In the genomic region with DNA sequence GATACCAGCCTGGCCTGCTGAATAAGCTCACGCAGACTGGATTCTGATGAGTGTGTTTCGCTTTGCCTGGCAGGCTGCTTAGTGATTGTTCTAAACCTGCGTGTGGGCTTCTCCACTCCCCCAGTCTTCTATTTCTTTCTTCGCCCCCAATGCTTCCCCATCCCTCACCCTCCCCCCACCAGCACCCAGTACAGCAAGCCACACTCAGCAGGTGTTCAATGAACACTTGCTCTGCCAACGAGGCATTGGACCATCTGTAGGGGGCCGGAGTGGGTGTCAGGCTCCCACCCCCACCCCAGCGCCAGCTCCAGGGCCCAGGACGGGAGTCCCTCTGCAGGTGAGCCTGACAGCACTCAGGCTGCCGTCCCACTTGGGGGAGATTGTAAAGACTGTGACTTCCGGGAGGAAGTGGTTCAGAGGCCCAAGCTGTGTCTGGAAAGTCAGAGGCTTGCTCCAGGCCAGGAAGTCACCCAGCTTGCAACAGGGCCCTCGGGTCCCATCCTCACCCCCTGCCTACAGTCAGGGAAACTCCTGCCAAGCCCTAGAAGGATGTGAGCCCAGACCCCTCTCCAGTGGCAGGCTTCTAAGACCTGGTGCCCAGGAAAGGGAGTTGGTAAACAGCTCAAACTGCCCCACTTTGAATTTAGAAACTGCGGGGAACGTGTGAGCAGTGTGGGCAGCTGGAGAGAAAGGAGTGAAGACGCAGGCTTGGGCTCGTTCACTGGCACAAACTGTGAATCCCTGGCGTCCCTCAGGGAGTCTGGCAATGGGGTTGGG, we compare ENCODE assay signal across 8 cellular contexts.
DNase-seq lines count a peak whose midpoint lies in the region; ATAC-seq and TF ChIP-seq lines count a peak whose summit lies in the region.

No MANE protein-coding gene starts in this region.

- peaks cover 55% of the 10 kb centered on the region for H3K4me1 Mint-ChIP-seq in CD14-positive monocyte

- TF ChIP-seq EP300 in tibial nerve (IDR thresholded peaks at IDR 0.05) = no peak

- H3K27ac ChIP-seq in angular gyrus (ENCODE audit: low read depth, low read length) = peak overlapping the region; percentile 13
- H3K27ac ChIP-seq in tibial nerve = no peak overlapping the region

- H3K4me3 ChIP-seq in tibial nerve = no peak overlapping the region

- intact Hi-C loops in CD14-positive monocyte (cut with micrococcal nuclease) = loop anchor here in 1 of 2 donors (5.0 kb wide), 1 partner anchor 33 kb away; no protein-coding TSS in a partner anchor

- TF ChIP-seq POLR2A in tibial nerve (IDR thresholded peaks at IDR 0.05) = no peak

- DNase-seq in CD14-positive monocyte (ENCODE audit: low spot score) = peak; percentile 72
- DNase-seq in T-helper 2 cell = peak in 4 of 5 experiments; percentile 11 to 87 (median 51)
- peak; percentile 34 for DNase-seq in stimulated activated CD4-positive, alpha-beta T cell treated with anti-CD3 and anti-CD28 coated beads, Interleukin-12 subunit alpha, Interleukin-12 subunit beta, amount 100 ng/mL, for 4 hours
- DNase-seq in DMS153 (lab: John Stamatoyannopoulos, UW) = no peak
- no peak for DNase-seq in tibial nerve (ENCODE audit: low spot score in 2 of 2)

- WGBS in tibial nerve, 2 donors = 65 to 69% methylated on average over 11 to 16 of the region's 16 CpGs

- peaks cover 0 to 21% (median 3%) of the 10 kb centered on the region in 4 donors for H3K4me1 ChIP-seq in tibial nerve

- peaks cover 0 to 8% (median under 1%) of the 10 kb centered on the region in 3 donors for H3K27me3 Mint-ChIP-seq in CD14-positive monocyte (ENCODE audit: low read depth in 3 of 3)

- no peaks in the 10 kb centered on the region for H3K36me3 ChIP-seq in tibial nerve

- H3K9me3 Mint-ChIP-seq in CD14-positive monocyte = peaks cover 0 to 4% (median 0%) of the 10 kb centered on the region in 7 donors

- peak; percentile 64 for ATAC-seq in HG02610 (IDR thresholded peaks at IDR 0.05; ENCODE audit: unreplicated experiment)
- no peak for ATAC-seq in GM19397 (IDR thresholded peaks at IDR 0.05; ENCODE audit: unreplicated experiment)

- peak overlapping the region; percentile 50 to 91 (median 81) for H3K27ac Mint-ChIP-seq in CD14-positive monocyte

- H3K9me3 ChIP-seq in tibial nerve = no peaks in the 10 kb centered on the region

- H3K27me3 ChIP-seq in tibial nerve = peaks cover 0 to 7% of the 10 kb centered on the region in 2 donors

- TF ChIP-seq CTCF in CD14-positive monocyte (IDR thresholded peaks at IDR 0.05) (no peak), tibial nerve (IDR thresholded peaks at IDR 0.05) (no peak)

- peaks cover 3 to 6% of the 10 kb centered on the region in 2 donors for H3K36me3 Mint-ChIP-seq in CD14-positive monocyte

- peak overlapping the region in 1 of 2 donors; percentile 70 for H3K4me3 Mint-ChIP-seq in CD14-positive monocyte

Comparison
In these comparisons a context has a peak if more than half of its experiments do, and no peak if none do; other contexts are left out.
1. DNase-seq: peak in CD14-positive monocyte (single experiment), T-helper 2 cell (4 of 5) and stimulated activated CD4-positive, alpha-beta T cell treated with anti-CD3 and anti-CD28 coated beads, Interleukin-12 subunit alpha, Interleukin-12 subunit beta, amount 100 ng/mL, for 4 hours (single experiment); none in DMS153 (single experiment) and tibial nerve (0 of 2).